Comparison of ENCODE assay signal across 8 cellular contexts in the genomic region with DNA sequence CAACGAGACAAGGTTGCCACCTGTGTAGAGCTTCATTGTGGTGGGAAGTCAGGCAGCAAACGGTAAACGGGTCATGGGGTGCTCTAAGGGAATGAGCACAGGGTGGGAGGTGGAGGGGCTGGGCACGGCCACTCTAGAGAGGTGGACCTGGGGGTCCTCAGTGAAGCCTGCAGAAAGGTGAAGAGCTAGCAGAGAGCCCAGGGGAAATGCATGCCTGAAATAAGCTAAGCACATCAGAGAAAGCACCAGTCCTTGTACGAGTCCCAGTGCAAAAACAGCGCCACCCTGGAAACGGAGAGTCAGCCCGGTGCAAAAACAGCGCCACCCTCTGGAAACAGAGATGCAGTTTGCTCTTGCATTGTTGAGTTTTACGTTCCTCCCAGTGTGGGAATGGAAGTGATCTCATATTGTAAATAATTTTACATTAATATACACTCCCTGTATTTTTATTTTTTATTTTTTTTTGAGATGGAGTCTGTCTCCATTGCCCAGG.
DNase-seq lines count a peak whose midpoint lies in the region; ATAC-seq and TF ChIP-seq lines count a peak whose summit lies in the region.

No MANE protein-coding gene starts in this region.

- ATAC-seq in naive thymus-derived CD4-positive, alpha-beta T cell: peak; percentile 54
- ATAC-seq in GM19455 (IDR thresholded peaks at IDR 0.05; ENCODE audit: unreplicated experiment) (no peak), HG02623 (IDR thresholded peaks at IDR 0.05; ENCODE audit: unreplicated experiment) (no peak)

- DNase-seq in CD1c-positive myeloid dendritic cell (ENCODE audit: extremely low spot score): peak; percentile 77
- peak; percentile 73 for DNase-seq in HEK293T (ENCODE audit: extremely low spot score)
- peak; percentile 49 to 54 for DNase-seq in SJCRH30
- peak; percentile 56 to 65 for DNase-seq in dermis microvascular lymphatic vessel endothelial cell (ENCODE audit: low read depth in 2 of 2)
- peak in 6 of 9 donors; percentile 30 to 49 (median 41) for DNase-seq in naive thymus-derived CD4-positive, alpha-beta T cell
- no peak for DNase-seq in prostate gland (ENCODE audit: low spot score)

- H3K9me3 Mint-ChIP-seq in naive thymus-derived CD4-positive, alpha-beta T cell: no peaks in the 10 kb centered on the region

- TF ChIP-seq CTCF in prostate gland (IDR thresholded peaks at IDR 0.05): peak in 2 of 4 experiments; percentile 8 to 33

- 54% methylated on average over 10 of the region's 10 CpGs for WGBS in prostate gland

- H3K27me3 ChIP-seq in SJCRH30 (no peaks in the 10 kb centered on the region), prostate gland (replicated peaks; ENCODE audit: insufficient read depth) (no peaks in the 10 kb centered on the region)
- H3K27me3 ChIP-seq in naive thymus-derived CD4-positive, alpha-beta T cell (ENCODE audit: control insufficient read depth in 2 of 2, insufficient read depth in 2 of 2, low read length in 2 of 2): no peaks in the 10 kb centered on the region

- no peak overlapping the region for H3K4me3 ChIP-seq in SJCRH30
- no peak overlapping the region for H3K4me3 ChIP-seq in naive thymus-derived CD4-positive, alpha-beta T cell (ENCODE audit: low read length)
- H3K4me3 ChIP-seq in prostate gland: no peak overlapping the region

- H3K36me3 Mint-ChIP-seq in naive thymus-derived CD4-positive, alpha-beta T cell: no peaks in the 10 kb centered on the region

- CTCF ChIA-PET in HEK293T (lab: Yijun Ruan, JAX): interaction anchor here (0.6 to 2.8 kb wide), 17 partner anchors 8 to 799 kb away, joined by 3 to 14 read pairs (median 4); no protein-coding TSS in a partner anchor
- CTCF ChIA-PET in naive thymus-derived CD4-positive, alpha-beta T cell (lab: Charles Lee): interaction anchor here (0.7 to 1.2 kb wide), 3 partner anchors 38 to 228 kb away, joined by 3 to 7 read pairs (median 5); no protein-coding TSS in a partner anchor

- no peak for TF ChIP-seq POLR2A in prostate gland (IDR thresholded peaks at IDR 0.05)

- no peak overlapping the region for H3K27ac Mint-ChIP-seq in naive thymus-derived CD4-positive, alpha-beta T cell

- H3K36me3 ChIP-seq in SJCRH30: peaks cover 12% of the 10 kb centered on the region; the same call in 1 of the 2 replicates
- H3K36me3 ChIP-seq in naive thymus-derived CD4-positive, alpha-beta T cell (ENCODE audit: control insufficient read depth in 2 of 3, insufficient read depth in 3 of 3, low read length in 3 of 3): no peaks in the 10 kb centered on the region
- peaks cover 0 to 3% of the 10 kb centered on the region in 2 donors for H3K36me3 ChIP-seq in prostate gland

- H3K4me3 Mint-ChIP-seq in naive thymus-derived CD4-positive, alpha-beta T cell: no peak overlapping the region

- intact Hi-C loops in naive thymus-derived CD4-positive, alpha-beta T cell (cut with micrococcal nuclease): loop anchor here (1.0 to 5.0 kb wide), 3 partner anchors 123 to 183 kb away; no protein-coding TSS in a partner anchor
- intact Hi-C loops in prostate gland (cut with DNase I): no loop called here

- H3K27ac ChIP-seq in SJCRH30: no peak overlapping the region
- H3K27ac ChIP-seq in naive thymus-derived CD4-positive, alpha-beta T cell (ENCODE audit: low read depth, low read length): no peak overlapping the region
- H3K27ac ChIP-seq in prostate gland: no peak overlapping the region

- H3K9me3 ChIP-seq in SJCRH30 (replicated peaks) (no peaks in the 10 kb centered on the region), prostate gland (no peaks in the 10 kb centered on the region)
- H3K9me3 ChIP-seq in naive thymus-derived CD4-positive, alpha-beta T cell (ENCODE audit: control insufficient read depth in 2 of 3, low read length in 3 of 3): no peaks in the 10 kb centered on the region

- POLR2A ChIA-PET in HEK293T (lab: Yijun Ruan, JAX): interaction anchor here (1.0 to 1.2 kb wide), 2 partner anchors 23 to 131 kb away, joined by 3 read pairs; partner anchors contain the start of gene CBX4
- POLR2A ChIA-PET in naive thymus-derived CD4-positive, alpha-beta T cell (lab: Charles Lee): interaction anchor here (1.1 kb wide), 1 partner anchor 160 kb away, joined by 3 read pairs; no protein-coding TSS in a partner anchor

- H3K4me1 Mint-ChIP-seq in naive thymus-derived CD4-positive, alpha-beta T cell: peaks cover 0 to 9% (median 0%) of the 10 kb centered on the region in 7 donors

- H3K4me1 ChIP-seq in SJCRH30: no peaks in the 10 kb centered on the region
- no peaks in the 10 kb centered on the region for H3K4me1 ChIP-seq in naive thymus-derived CD4-positive, alpha-beta T cell (ENCODE audit: control insufficient read depth in 2 of 2, insufficient read depth in 2 of 2, low read length in 2 of 2)
- no peaks in the 10 kb centered on the region for H3K4me1 ChIP-seq in prostate gland (replicated peaks)

- peaks cover 0 to 20% (median 7%) of the 10 kb centered on the region in 5 donors for H3K27me3 Mint-ChIP-seq in naive thymus-derived CD4-positive, alpha-beta T cell

TF ChIP-seq in HEK293T, 16 proteins besides CTCF, POLR2A, EP300 and RAD21:
- TF ChIP-seq L3MBTL2 (conservative IDR thresholded peaks at IDR 0.05) (no peak), ZNF384 (IDR thresholded peaks at IDR 0.05) (no peak), CTBP1 (IDR thresholded peaks at IDR 0.05; ENCODE audit: borderline replicate concordance) (no peak), TARDBP (IDR thresholded peaks at IDR 0.05) (no peak), ELF4 (IDR thresholded peaks at IDR 0.05) (no peak), FOXK2 (IDR thresholded peaks at IDR 0.05) (no peak), HDGF (IDR thresholded peaks at IDR 0.05; ENCODE audit: borderline replicate concordance) (no peak), SUZ12 (IDR thresholded peaks at IDR 0.05) (no peak), ARNT (IDR thresholded peaks at IDR 0.05) (no peak), FOXM1 (IDR thresholded peaks at IDR 0.05; ENCODE audit: borderline replicate concordance) (no peak), SP1 (IDR thresholded peaks at IDR 0.05) (no peak)
- TF ChIP-seq, protein P1, sequence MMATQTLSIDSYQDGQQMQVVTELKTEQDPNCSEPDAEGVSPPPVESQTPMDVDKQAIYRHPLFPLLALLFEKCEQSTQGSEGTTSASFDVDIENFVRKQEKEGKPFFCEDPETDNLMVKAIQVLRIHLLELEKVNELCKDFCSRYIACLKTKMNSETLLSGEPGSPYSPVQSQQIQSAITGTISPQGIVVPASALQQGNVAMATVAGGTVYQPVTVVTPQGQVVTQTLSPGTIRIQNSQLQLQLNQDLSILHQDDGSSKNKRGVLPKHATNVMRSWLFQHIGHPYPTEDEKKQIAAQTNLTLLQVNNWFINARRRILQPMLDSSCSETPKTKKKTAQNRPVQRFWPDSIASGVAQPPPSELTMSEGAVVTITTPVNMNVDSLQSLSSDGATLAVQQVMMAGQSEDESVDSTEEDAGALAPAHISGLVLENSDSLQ (IDR thresholded peaks at IDR 0.05): no peak
TF ChIP-seq in HEK293T: peak in this region for 0.
